25 cellular contexts compared by ENCODE assay signal in genomic region chr17:5069724-5070123, GRCh38. TPM values are rescaled to one million over a fixed set of nuclear protein-coding genes. Genes with fewer than 3 reads are reported as not detected.
A peak's percentile ranks its signal among the peaks of the same experiment; 100 is the strongest.
DNase-seq lines count a peak whose midpoint lies in the region; ATAC-seq, FAIRE-seq and TF ChIP-seq lines count a peak whose summit lies in the region.
"Had no signal": no experiment of that assay in that cellular context is flagged by ENCODE, and none has a peak within 500 bp of the region (broad histone marks: within the 10 kb centered on the region; RNA-seq: fewer than 3 reads in every experiment).

No MANE protein-coding gene starts in this region.

- dilution Hi-C loops in mammary epithelial cell (cut with HindIII; ENCODE audit: low sequenced_read_pairs): no loop called here
- dilution Hi-C loops in keratinocyte (cut with MboI; ENCODE audit: extremely low pct_ligation_motif_present, low sequenced_read_pairs): no loop called here

- CTCF ChIA-PET in mammary epithelial cell (lab: Charles Lee; ENCODE audit: low non-redundant PET): no interaction called here

- DNase-seq in COLO829 (ENCODE audit: low spot score): peak; percentile 96
- DNase-seq in M059J (ENCODE audit: low read depth): peak; percentile 34
- DNase-seq in mammary epithelial cell: peak; percentile 97
- DNase-seq in keratinocyte (ENCODE audit: low read depth, low spot score): peak; percentile 25
- no peak for DNase-seq in superior temporal gyrus (ENCODE audit: extremely low spot score)
- DNase-seq in Right ventricle myocardium superior: no peak
- no peak for DNase-seq in DMS79 (lab: John Stamatoyannopoulos, UW)
- DNase-seq: AML-193; CD8-positive, alpha-beta memory T cell; DMS79 treated with DMSO at 0.1 percent for 48 hours; H9; Karpas-422; MG63; NCI-H1417 treated with DMSO at 0.1 percent for 48 hours; NCI-H187; NCI-H446 treated with DMSO at 0.1 percent for 48 hours; NCI-H526 treated with DMSO at 0.1 percent for 48 hours; OCI-M1; SHP77; SK-N-SH had no signal

- intact Hi-C loops in mammary epithelial cell (cut with micrococcal nuclease) (loop anchor here (10.0 kb wide), 1 partner anchor 335 kb away; the partner anchor contains the start of genes CXCL16, MED11 and ZMYND15), Right ventricle myocardium superior (cut with DNase I) (no loop called here)

- H3K79me2 ChIP-seq in mammary epithelial cell (ENCODE audit: insufficient read depth, low read length) (no peaks in the 10 kb centered on the region), keratinocyte (ENCODE audit: control insufficient read depth, insufficient read depth, low read length) (no peaks in the 10 kb centered on the region)

- H3K4me1 ChIP-seq in mammary epithelial cell (ENCODE audit: insufficient read depth, low read length) (no peaks in the 10 kb centered on the region), keratinocyte (ENCODE audit: control insufficient read depth, extremely low read depth, insufficient read depth, low read length) (no peaks in the 10 kb centered on the region)

- H4K20me1 ChIP-seq in mammary epithelial cell (ENCODE audit: insufficient read depth, low read length) (no peaks in the 10 kb centered on the region), keratinocyte (ENCODE audit: control insufficient read depth, extremely low read depth, insufficient read depth, low read length) (no peaks in the 10 kb centered on the region)

- no peak for TF ChIP-seq CTCF in mammary epithelial cell (conservative IDR thresholded peaks at IDR 0.05 in 1 of 2, IDR thresholded peaks at IDR 0.05 in 1 of 2; ENCODE audit: extremely low read depth in 1 of 2, insufficient read depth in 1 of 2, low read depth in 1 of 2, low read length in 2 of 2)
- TF ChIP-seq CTCF in keratinocyte (optimal IDR thresholded peaks at IDR 0.05 in 1 of 3, IDR thresholded peaks at IDR 0.05 in 1 of 3, conservative IDR thresholded peaks at IDR 0.05 in 1 of 3; ENCODE audit: extremely low read depth in 1 of 3, insufficient read depth in 2 of 3, low read length in 3 of 3): no peak

- H3K9ac ChIP-seq in mammary epithelial cell (ENCODE audit: insufficient read depth, low read length): no peak overlapping the region
- H3K9ac ChIP-seq in keratinocyte (ENCODE audit: control insufficient read depth, extremely low read depth, insufficient read depth, low read length): no peak overlapping the region
- H3K9ac ChIP-seq: SK-N-SH had no signal

- WGBS in mammary epithelial cell (ENCODE audit: low coverage, missing lambda C conversion rate): 4% methylated on average over 4 of the region's 4 CpGs

- H3K4me3 ChIP-seq in mammary epithelial cell (replicated peaks in 1 of 3; ENCODE audit: insufficient read depth in 1 of 3, low read depth in 2 of 3, low read length in 3 of 3): no peak overlapping the region
- H3K4me3 ChIP-seq in keratinocyte (ENCODE audit: control insufficient read depth in 2 of 3, extremely low read depth in 1 of 3, insufficient read depth in 2 of 3, low read depth in 1 of 3, low read length in 3 of 3): no peak overlapping the region
- H3K4me3 ChIP-seq: MG63 had no signal

- H3K9me3 ChIP-seq in mammary epithelial cell (replicated peaks; ENCODE audit: insufficient read depth, low read length): no peaks in the 10 kb centered on the region
- H3K9me3 ChIP-seq in keratinocyte (ENCODE audit: control insufficient read depth, low read depth, low read length): no peaks in the 10 kb centered on the region
- H3K9me3 ChIP-seq: MG63, SK-N-SH had no signal

- no TSS peak for BruUV-seq in mammary epithelial cell (replicated peaks; lab: Mats Ljungman, UMichigan)

- peak; percentile 51 for FAIRE-seq in keratinocyte (lab: Jason Lieb, UNC)
- FAIRE-seq: D721Med had no signal

- H3K27me3 ChIP-seq in mammary epithelial cell (ENCODE audit: insufficient read depth, low read length) (no peaks in the 10 kb centered on the region), keratinocyte (ENCODE audit: control insufficient read depth, extremely low read depth, insufficient read depth, low read length) (no peaks in the 10 kb centered on the region)
- H3K27me3 ChIP-seq: MG63 had no signal

- ATAC-seq in HG03457 (IDR thresholded peaks at IDR 0.05; ENCODE audit: unreplicated experiment) (no peak), Right ventricle myocardium superior (ENCODE audit: poor library complexity) (no peak)

- H3K4me2 ChIP-seq in mammary epithelial cell (ENCODE audit: insufficient read depth, low read depth, low read length): no peak overlapping the region
- H3K4me2 ChIP-seq in keratinocyte (ENCODE audit: control insufficient read depth, extremely low read depth, insufficient read depth, low read depth, low read length): no peak overlapping the region
- H3K4me2 ChIP-seq: SK-N-SH had no signal

- H3K36me3 ChIP-seq in mammary epithelial cell (ENCODE audit: insufficient read depth, low read length) (no peaks in the 10 kb centered on the region), keratinocyte (ENCODE audit: control insufficient read depth in 2 of 2, extremely low read depth in 1 of 2, insufficient read depth in 2 of 2, low read length in 2 of 2) (no peaks in the 10 kb centered on the region)
- H3K36me3 ChIP-seq: MG63 had no signal

- H2AFZ ChIP-seq in mammary epithelial cell (ENCODE audit: low read depth, low read length) (peak overlapping the region; percentile 64), keratinocyte (ENCODE audit: control insufficient read depth, low read length) (no peak overlapping the region)

- in situ Hi-C loops in mammary epithelial cell (cut with MboI; ENCODE audit: low sequenced_read_pairs in 2 of 2): loop anchor here (10.0 kb wide), 2 partner anchors 155 to 165 kb away; partner anchors contain the start of gene CHRNE (in 1 of the 2)

- H3K9me1 ChIP-seq in keratinocyte (ENCODE audit: control insufficient read depth, extremely low read depth, insufficient read depth, low read length): no peaks in the 10 kb centered on the region

- H3K27ac ChIP-seq in mammary epithelial cell (ENCODE audit: insufficient read depth, low read depth, low read length) (peak overlapping the region; percentile 62), keratinocyte (ENCODE audit: control insufficient read depth, insufficient read depth, low read length) (no peak overlapping the region)
- H3K27ac ChIP-seq: C4-2B had no signal

RNA-seq across cellular contexts. Expression of gene ZFP3, which starts 8.5 kb away (rescaled TPM):
- 2.2 and 3.2 TPM in 2 replicates for total RNA-seq in M059J (2014; rRNA removed; shearing (Covaris generic))
- total RNA-seq in mammary epithelial cell (1 to 10 TPM in 1 of 2 donors, under 1 TPM in 1; 0.09 to 3.0 TPM), Right ventricle myocardium superior (9.3 TPM)
- polyA plus RNA-seq in mammary epithelial cell (0.40 TPM), keratinocyte (1.6 to 4.3 TPM (median 3.0 TPM) in 3 replicates)
- polyA minus RNA-seq in mammary epithelial cell (1.0 TPM), keratinocyte (0.46 to 3.2 TPM (median 3.0 TPM) in 3 replicates)
- polyA plus RNA-seq in keratinocyte (2011; ENCODE audit: low read depth): 0.60 TPM
- 1.0 and 2.0 TPM in 2 replicates for polyA plus RNA-seq in keratinocyte (2011; cell fraction: cytosol; rRNA removed)
- 8.3 and 8.7 TPM in 2 replicates for polyA plus RNA-seq in keratinocyte (2011; cell fraction: nucleus; rRNA removed)
- polyA plus RNA-seq in keratinocyte (2012; ENCODE audit: low replicate concordance): 0.83 and 1.1 TPM in 2 replicates
- polyA minus RNA-seq in keratinocyte (2011; cell fraction: cytosol; rRNA and poly(A)+ RNA removed): 0.77 TPM
- 2.6 and 4.7 TPM in 2 replicates for polyA minus RNA-seq in keratinocyte (2011; cell fraction: nucleus; rRNA and poly(A)+ RNA removed)

RNA-seq across cellular contexts. Expression of gene SLC52A1, which starts 34.5 kb away (rescaled TPM):
- 0.32 TPM in 1 of 2 replicates, not detected in the other for total RNA-seq in M059J (2014; rRNA removed; shearing (Covaris generic))
- under 1 TPM; 0.50 to 0.52 TPM for total RNA-seq in mammary epithelial cell
- 0.39 TPM for polyA plus RNA-seq in mammary epithelial cell
- polyA minus RNA-seq in mammary epithelial cell: not detected
- 0.16 to 0.21 TPM (median 0.21 TPM) in 3 replicates for polyA plus RNA-seq in keratinocyte
- polyA plus RNA-seq in keratinocyte (2011; ENCODE audit: low read depth): not detected
- polyA plus RNA-seq in keratinocyte (2011; cell fraction: cytosol; rRNA removed): 0.04 and 0.12 TPM in 2 replicates
- polyA plus RNA-seq in keratinocyte (2011; cell fraction: nucleus; rRNA removed): 0.38 and 0.68 TPM in 2 replicates
- 0.18 and 0.30 TPM in 2 replicates for polyA plus RNA-seq in keratinocyte (2012; ENCODE audit: low replicate concordance)
- polyA minus RNA-seq in keratinocyte: 0.13 to 0.30 TPM (median 0.26 TPM) in 3 replicates
- 0.77 TPM for polyA minus RNA-seq in keratinocyte (2011; cell fraction: cytosol; rRNA and poly(A)+ RNA removed)
- polyA minus RNA-seq in keratinocyte (2011; cell fraction: nucleus; rRNA and poly(A)+ RNA removed): 0.42 and 0.47 TPM in 2 replicates
- not detected for total RNA-seq in Right ventricle myocardium superior
- polyA plus RNA-seq: AG04450 had no signal

RNA-seq across cellular contexts. Expression of gene ZNF232, which starts 42.0 kb away (rescaled TPM):
- total RNA-seq in M059J (2014; rRNA removed; shearing (Covaris generic)): 7.1 and 8.9 TPM in 2 replicates
- total RNA-seq in mammary epithelial cell (1 to 10 TPM; 5.0 to 7.2 TPM), Right ventricle myocardium superior (3.3 TPM)
- polyA plus RNA-seq in mammary epithelial cell (6.6 TPM), keratinocyte (4.2 to 5.2 TPM (median 4.9 TPM) in 3 replicates)
- polyA minus RNA-seq in mammary epithelial cell (15.5 TPM), keratinocyte (2.4 to 4.7 TPM (median 3.5 TPM) in 3 replicates)
- 8.4 TPM for polyA plus RNA-seq in keratinocyte (2011; ENCODE audit: low read depth)
- polyA plus RNA-seq in keratinocyte (2011; cell fraction: cytosol; rRNA removed): 2.8 and 5.0 TPM in 2 replicates
- 4.3 and 4.8 TPM in 2 replicates for polyA plus RNA-seq in keratinocyte (2011; cell fraction: nucleus; rRNA removed)
- polyA plus RNA-seq in keratinocyte (2012; ENCODE audit: low replicate concordance): 4.4 and 4.8 TPM in 2 replicates
- 2.7 TPM for polyA minus RNA-seq in keratinocyte (2011; cell fraction: cytosol; rRNA and poly(A)+ RNA removed)
- 1.3 and 2.6 TPM in 2 replicates for polyA minus RNA-seq in keratinocyte (2011; cell fraction: nucleus; rRNA and poly(A)+ RNA removed)
- total RNA-seq: A172 had no signal

RNA-seq across cellular contexts. Expression of gene USP6, which starts 46.1 kb away (rescaled TPM):
- 0.02 TPM in 1 of 2 replicates, not detected in the other for total RNA-seq in M059J (2014; rRNA removed; shearing (Covaris generic))
- total RNA-seq in mammary epithelial cell (under 1 TPM in 1 of 2 donors, not detected in 1; 0.14 TPM), Right ventricle myocardium superior (not detected)
- polyA plus RNA-seq in mammary epithelial cell (not detected), keratinocyte (not detected in 3 replicates)
- polyA minus RNA-seq in mammary epithelial cell (not detected), keratinocyte (0.03 TPM in 1 of 3 replicates, not detected in the others)
- polyA plus RNA-seq in keratinocyte (2011; ENCODE audit: low read depth): 0.15 TPM
- 0.01 TPM in 1 of 2 replicates, not detected in the other for polyA plus RNA-seq in keratinocyte (2011; cell fraction: cytosol; rRNA removed)
- polyA plus RNA-seq in keratinocyte (2011; cell fraction: nucleus; rRNA removed): 0.04 and 0.09 TPM in 2 replicates
- 0.02 TPM in 1 of 2 replicates, not detected in the other for polyA plus RNA-seq in keratinocyte (2012; ENCODE audit: low replicate concordance)
- not detected for polyA minus RNA-seq in keratinocyte (2011; cell fraction: cytosol; rRNA and poly(A)+ RNA removed)
- not detected in 2 replicates for polyA minus RNA-seq in keratinocyte (2011; cell fraction: nucleus; rRNA and poly(A)+ RNA removed)
- total RNA-seq: A172 had no signal
- polyA plus RNA-seq: AG04450, SK-N-SH had no signal

Comparison
In these comparisons a context has a peak if more than half of its experiments do, and no peak if none do; other contexts are left out.
1. DNase-seq: peak in COLO829 (single experiment), M059J (single experiment), mammary epithelial cell (single experiment) and keratinocyte (single experiment); none in superior temporal gyrus (single experiment), Right ventricle myocardium superior (single experiment) and DMS79 (single experiment).